ENCODE assay signal across 12 cellular contexts in the genomic region with DNA sequence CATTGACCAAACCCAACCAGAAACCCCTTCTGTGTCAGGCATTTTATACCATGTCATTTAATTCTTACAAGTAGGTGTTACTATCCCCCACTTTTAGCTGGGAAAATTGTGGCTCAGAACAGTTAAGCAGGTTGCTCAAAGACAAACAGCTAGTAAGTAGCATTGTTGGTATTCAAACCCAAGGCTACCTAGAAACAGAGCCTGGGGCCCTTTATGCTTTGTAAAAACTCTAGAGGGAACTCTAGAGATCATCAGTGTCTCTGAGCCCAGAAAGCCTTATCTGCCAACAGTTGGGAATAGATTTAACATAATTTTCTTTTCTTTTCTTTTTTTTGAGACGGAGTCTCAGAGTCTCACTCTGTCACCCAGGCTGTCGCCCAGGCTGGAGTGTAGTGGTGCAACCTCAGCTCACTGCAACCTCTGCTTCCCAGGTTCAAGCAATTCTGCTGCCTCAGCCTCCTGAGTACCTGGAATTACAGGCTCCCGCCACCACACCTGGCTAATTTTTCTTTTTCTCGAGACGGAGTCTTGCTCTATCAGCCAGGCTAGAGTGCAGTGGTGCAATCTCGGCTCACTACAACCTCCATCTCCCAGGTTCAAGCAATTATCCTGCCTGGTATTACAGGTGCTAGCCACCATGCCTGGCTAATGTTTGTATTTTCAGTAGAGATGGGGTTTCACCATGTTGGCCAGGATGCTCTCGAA. TPM values are rescaled to one million over a fixed set of nuclear protein-coding genes. Genes with fewer than 3 reads are reported as not detected.
DNase-seq lines count a peak whose midpoint lies in the region; ATAC-seq and TF ChIP-seq lines count a peak whose summit lies in the region.
"Had no signal": no experiment of that assay in that cellular context is flagged by ENCODE, and none has a peak within 500 bp of the region (broad histone marks: within the 10 kb centered on the region; RNA-seq: fewer than 3 reads in every experiment).

No MANE protein-coding gene starts in this region.

- POLR2A ChIA-PET in activated CD4-positive, alpha-beta T cell treated with anti-CD3 and anti-CD28 coated beads for 36 hours (lab: Charles Lee) = no interaction called here
- POLR2A ChIA-PET in activated CD8-positive, alpha-beta T cell treated with anti-CD3 and anti-CD28 coated beads, Interleukin-2, amount 10 ng/mL, durations not matched to agents 7 days and 5 days (lab: Charles Lee) = no interaction called here

- peaks cover 41% of the 10 kb centered on the region for H3K4me1 Mint-ChIP-seq in activated CD4-positive, alpha-beta T cell treated with anti-CD3 and anti-CD28 coated beads for 36 hours
- H3K4me1 Mint-ChIP-seq in activated CD8-positive, alpha-beta T cell treated with anti-CD3 and anti-CD28 coated beads, Interleukin-2, amount 10 ng/mL, durations not matched to agents 7 days and 5 days (ENCODE audit: low read depth) = peaks cover 50% of the 10 kb centered on the region
- peaks cover 44% of the 10 kb centered on the region for H3K4me1 Mint-ChIP-seq in chondrocyte (ENCODE audit: low read depth)

- no peaks in the 10 kb centered on the region for H3K36me3 ChIP-seq in HUES6 (ENCODE audit: control insufficient read depth, insufficient read depth, low read length)
- no peaks in the 10 kb centered on the region for H3K36me3 ChIP-seq in osteoblast (ENCODE audit: insufficient read depth, low read length)

- CTCF ChIA-PET in activated CD4-positive, alpha-beta T cell treated with anti-CD3 and anti-CD28 coated beads for 36 hours (lab: Charles Lee) = interaction anchor here (0.6 to 1.3 kb wide), 2 partner anchors 10 to 131 kb away, joined by 3 read pairs; no protein-coding TSS in a partner anchor
- CTCF ChIA-PET in activated CD8-positive, alpha-beta T cell treated with anti-CD3 and anti-CD28 coated beads, Interleukin-2, amount 10 ng/mL, durations not matched to agents 7 days and 5 days (lab: Charles Lee) = interaction anchor here (1.0 kb wide), 1 partner anchor 48 kb away, joined by 3 read pairs; no protein-coding TSS in a partner anchor

- peak overlapping the region; percentile 53 for H3K4me2 ChIP-seq in osteoblast (ENCODE audit: insufficient read depth, low read length)

- no peak for DNase-seq in activated CD4-positive, alpha-beta T cell treated with anti-CD3 and anti-CD28 coated beads for 36 hours
- no peak for DNase-seq in activated CD4-positive, alpha-beta T cell treated with anti-CD3 and anti-CD28 coated beads, Interleukin-2, amount 50 U/mL, for 4 hours
- DNase-seq in activated CD8-positive, alpha-beta T cell treated with anti-CD3 and anti-CD28 coated beads, Interleukin-2, amount 10 ng/mL, durations not matched to agents 7 days and 5 days = no peak
- DNase-seq in osteoblast (ENCODE audit: insufficient read length, low spot score, missing footprints) (no peak), chondrocyte (ENCODE audit: low spot score) (no peak), sciatic nerve (ENCODE audit: low spot score) (no peak)
- DNase-seq: DMS 273 treated with DMSO at 0.1 percent for 48 hours, NCI-H82 had no signal

- H3K79me2 ChIP-seq in osteoblast (ENCODE audit: insufficient read depth, low read length) = no peaks in the 10 kb centered on the region

- intact Hi-C loops in activated CD4-positive, alpha-beta T cell treated with anti-CD3 and anti-CD28 coated beads for 36 hours (cut with DNase I, micrococcal nuclease) = loop anchor here in 1 of 2 experiments (2.0 kb wide), 1 partner anchor 24 kb away; no protein-coding TSS in a partner anchor
- intact Hi-C loops in sciatic nerve (cut with DNase I) = no loop called here

- H3K9me3 ChIP-seq in HUES6 (ENCODE audit: control insufficient read depth, insufficient read depth, low read depth, low read length) (no peaks in the 10 kb centered on the region), osteoblast (ENCODE audit: low read depth, low read length) (no peaks in the 10 kb centered on the region)

- no peaks in the 10 kb centered on the region for H4K20me1 ChIP-seq in osteoblast (ENCODE audit: insufficient read depth, low read length)

- H2AFZ ChIP-seq in osteoblast (ENCODE audit: low read length) = no peak overlapping the region

- H3K4me1 ChIP-seq in HUES6 (ENCODE audit: control insufficient read depth, insufficient read depth, low read length) = peaks cover 36% of the 10 kb centered on the region
- peaks cover 39% of the 10 kb centered on the region for H3K4me1 ChIP-seq in osteoblast (ENCODE audit: insufficient read depth, low read length)

- ATAC-seq in activated CD4-positive, alpha-beta T cell treated with anti-CD3 and anti-CD28 coated beads for 36 hours = no peak
- no peak for ATAC-seq in activated CD8-positive, alpha-beta T cell treated with anti-CD3 and anti-CD28 coated beads, Interleukin-2, amount 10 ng/mL, durations not matched to agents 7 days and 5 days
- ATAC-seq in GM21825 (IDR thresholded peaks at IDR 0.05; ENCODE audit: unreplicated experiment) = no peak
- ATAC-seq in sciatic nerve = no peak

- H3K9ac ChIP-seq in HUES6 (ENCODE audit: low read length) = no peak overlapping the region

- H3K27ac Mint-ChIP-seq in activated CD4-positive, alpha-beta T cell treated with anti-CD3 and anti-CD28 coated beads for 36 hours = peak overlapping the region; percentile 87
- H3K27ac Mint-ChIP-seq in activated CD8-positive, alpha-beta T cell treated with anti-CD3 and anti-CD28 coated beads, Interleukin-2, amount 10 ng/mL, durations not matched to agents 7 days and 5 days = peak overlapping the region; percentile 88
- H3K27ac Mint-ChIP-seq in chondrocyte (ENCODE audit: unreplicated experiment) = no peak overlapping the region

- TF ChIP-seq CTCF in osteoblast (IDR thresholded peaks at IDR 0.05; ENCODE audit: extremely low read depth, low read depth, low read length) = no peak
- no peak for TF ChIP-seq CTCF in chondrocyte (IDR thresholded peaks at IDR 0.05)

- H3K27ac ChIP-seq in HUES6 (ENCODE audit: low read depth, low read length) (peak overlapping the region; percentile 60; the same call in 1 of the 2 replicates), osteoblast (ENCODE audit: low read depth, low read length) (peak overlapping the region; percentile 38)
- H3K27ac ChIP-seq: HL-60 had no signal

- H3K27me3 ChIP-seq in HUES6 (ENCODE audit: control insufficient read depth, insufficient read depth, low read length) = no peaks in the 10 kb centered on the region
- no peaks in the 10 kb centered on the region for H3K27me3 ChIP-seq in osteoblast (ENCODE audit: insufficient read depth, low read length)

- H3K4me3 ChIP-seq in HUES6 (ENCODE audit: low read depth, low read length) (no peak overlapping the region), osteoblast (ENCODE audit: insufficient read depth, low read length) (no peak overlapping the region)
- H3K4me3 ChIP-seq: lung had no signal

- no peak overlapping the region for H3K4me3 Mint-ChIP-seq in activated CD4-positive, alpha-beta T cell treated with anti-CD3 and anti-CD28 coated beads for 36 hours
- no peak overlapping the region for H3K4me3 Mint-ChIP-seq in activated CD8-positive, alpha-beta T cell treated with anti-CD3 and anti-CD28 coated beads, Interleukin-2, amount 10 ng/mL, durations not matched to agents 7 days and 5 days
- H3K4me3 Mint-ChIP-seq in chondrocyte (ENCODE audit: unreplicated experiment) = no peak overlapping the region

- H3K36me3 Mint-ChIP-seq in activated CD4-positive, alpha-beta T cell treated with anti-CD3 and anti-CD28 coated beads for 36 hours (ENCODE audit: low read depth) = no peaks in the 10 kb centered on the region
- no peaks in the 10 kb centered on the region for H3K36me3 Mint-ChIP-seq in activated CD8-positive, alpha-beta T cell treated with anti-CD3 and anti-CD28 coated beads, Interleukin-2, amount 10 ng/mL, durations not matched to agents 7 days and 5 days (ENCODE audit: low read depth)
- no peaks in the 10 kb centered on the region for H3K36me3 Mint-ChIP-seq in chondrocyte (ENCODE audit: low read depth)

- no peaks in the 10 kb centered on the region for H3K27me3 Mint-ChIP-seq in activated CD4-positive, alpha-beta T cell treated with anti-CD3 and anti-CD28 coated beads for 36 hours
- no peaks in the 10 kb centered on the region for H3K27me3 Mint-ChIP-seq in activated CD8-positive, alpha-beta T cell treated with anti-CD3 and anti-CD28 coated beads, Interleukin-2, amount 10 ng/mL, durations not matched to agents 7 days and 5 days (ENCODE audit: low read depth)
- no peaks in the 10 kb centered on the region for H3K27me3 Mint-ChIP-seq in chondrocyte (ENCODE audit: low read depth)

- no peaks in the 10 kb centered on the region for H3K9me3 Mint-ChIP-seq in activated CD4-positive, alpha-beta T cell treated with anti-CD3 and anti-CD28 coated beads for 36 hours (ENCODE audit: low read depth)
- H3K9me3 Mint-ChIP-seq in activated CD8-positive, alpha-beta T cell treated with anti-CD3 and anti-CD28 coated beads, Interleukin-2, amount 10 ng/mL, durations not matched to agents 7 days and 5 days (ENCODE audit: insufficient read depth) = no peaks in the 10 kb centered on the region
- H3K9me3 Mint-ChIP-seq in chondrocyte (ENCODE audit: low read depth) = no peaks in the 10 kb centered on the region

RNA-seq across cellular contexts. Expression of gene OSBPL9, which starts 48.5 kb away (rescaled TPM):
- 10 to 100 TPM; 46.2 to 64.5 TPM for total RNA-seq in activated CD4-positive, alpha-beta T cell treated with anti-CD3 and anti-CD28 coated beads for 36 hours
- total RNA-seq in activated CD8-positive, alpha-beta T cell treated with anti-CD3 and anti-CD28 coated beads, Interleukin-2, amount 10 ng/mL, durations not matched to agents 7 days and 5 days = 10 to 100 TPM; 43.3 to 45.8 TPM
- total RNA-seq in osteoblast (87.9 and 96.4 TPM in 2 replicates), chondrocyte (178 to 258 TPM (median 186 TPM) in 3 replicates), sciatic nerve (105 TPM)

RNA-seq across cellular contexts. Expression of gene EPS15, which starts 49.3 kb away (rescaled TPM):
- total RNA-seq in activated CD4-positive, alpha-beta T cell treated with anti-CD3 and anti-CD28 coated beads for 36 hours = 10 to 100 TPM; 59.6 to 61.6 TPM
- 10 to 100 TPM; 57.2 to 58.4 TPM for total RNA-seq in activated CD8-positive, alpha-beta T cell treated with anti-CD3 and anti-CD28 coated beads, Interleukin-2, amount 10 ng/mL, durations not matched to agents 7 days and 5 days
- 79.9 and 82.2 TPM in 2 replicates for total RNA-seq in osteoblast
- 81.4 to 93.0 TPM (median 82.3 TPM) in 3 replicates for total RNA-seq in chondrocyte
- 119 TPM for total RNA-seq in sciatic nerve
